Comparison of ENCODE assay signal across 21 cellular contexts in the genomic region with DNA sequence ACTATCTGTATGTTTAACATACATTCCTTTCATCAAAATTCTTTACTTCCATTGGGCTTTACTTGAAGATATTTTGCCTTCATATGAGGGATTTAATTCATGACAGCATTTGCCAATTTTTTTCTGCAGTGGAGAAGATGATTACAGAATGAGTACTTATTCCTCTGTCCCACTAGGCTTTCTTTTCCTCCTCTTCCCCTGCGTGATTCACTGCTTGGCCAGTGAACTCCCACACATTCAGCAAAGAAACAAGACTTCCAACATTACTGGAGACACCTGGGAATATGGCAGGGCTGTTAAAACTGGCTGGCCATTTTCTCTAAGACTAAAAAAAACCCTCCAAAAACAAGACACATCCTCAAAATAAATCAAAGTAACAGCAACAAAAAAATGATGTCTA.
DNase-seq lines count a peak whose midpoint lies in the region; ATAC-seq and TF ChIP-seq lines count a peak whose summit lies in the region.
"Had no signal": no experiment of that assay in that cellular context is flagged by ENCODE, and none has a peak within 500 bp of the region (broad histone marks: within the 10 kb centered on the region; RNA-seq: fewer than 3 reads in every experiment).

No MANE protein-coding gene starts in this region.

- H3K36me3 ChIP-seq in ACC112 (ENCODE audit: insufficient read depth, low read length) = no peaks in the 10 kb centered on the region
- H3K36me3 ChIP-seq in brain microvascular endothelial cell (replicated peaks) = no peaks in the 10 kb centered on the region
- H3K36me3 ChIP-seq in psoas muscle (ENCODE audit: insufficient read depth in 1 of 2, low read depth in 1 of 2) = no peaks in the 10 kb centered on the region
- H3K36me3 ChIP-seq: left lung, upper lobe of left lung had no signal

- WGBS in psoas muscle, 3 donors = 27 to 32% (median 31%) methylated on average over 1 of the region's 1 CpG

- H3K27me3 ChIP-seq in ACC112 (ENCODE audit: insufficient read depth, low read length) = no peaks in the 10 kb centered on the region
- no peaks in the 10 kb centered on the region for H3K27me3 ChIP-seq in brain microvascular endothelial cell (replicated peaks)
- H3K27me3 ChIP-seq in psoas muscle (ENCODE audit: insufficient read depth in 3 of 3, low read length in 2 of 3) = no peaks in the 10 kb centered on the region
- H3K27me3 ChIP-seq: left lung, upper lobe of left lung had no signal

- no peak for ATAC-seq in psoas muscle
- ATAC-seq: activated naive CD8-positive, alpha-beta T cell treated with anti-CD3 and anti-CD28 coated beads, Interleukin-2, amount 50 U/mL, for 24 hours; left lung; mucosa of descending colon had no signal

- no peak overlapping the region for H2AFZ ChIP-seq in ACC112 (ENCODE audit: low read length, unreplicated experiment)

- intact Hi-C loops in psoas muscle (cut with DNase I) = no loop called here

- TF ChIP-seq CTCF in brain microvascular endothelial cell (IDR thresholded peaks at IDR 0.05; ENCODE audit: low read depth, low read length, missing control alignments) (no peak), psoas muscle (IDR thresholded peaks at IDR 0.05) (no peak)

- H3K4me3 ChIP-seq in ACC112 (ENCODE audit: low read depth, low read length) (no peak overlapping the region), brain microvascular endothelial cell (ENCODE audit: low read depth, low read length) (no peak overlapping the region), psoas muscle (no peak overlapping the region)
- H3K4me3 ChIP-seq: left lung, mucosa of descending colon, upper lobe of left lung had no signal

- peaks cover 25% of the 10 kb centered on the region for H3K4me1 ChIP-seq in ACC112 (ENCODE audit: control insufficient read depth, insufficient read depth, low read length, unreplicated experiment)
- H3K4me1 ChIP-seq in psoas muscle = no peaks in the 10 kb centered on the region
- H3K4me1 ChIP-seq: left lung, upper lobe of left lung had no signal

- peak overlapping the region; percentile 28; the same call in 1 of the 2 replicates for H3K27ac ChIP-seq in ACC112 (ENCODE audit: low read depth, low read length)
- H3K27ac ChIP-seq in brain microvascular endothelial cell = no peak overlapping the region
- H3K27ac ChIP-seq in psoas muscle = no peak overlapping the region
- H3K27ac ChIP-seq: left lung, upper lobe of left lung had no signal

- no peaks in the 10 kb centered on the region for H3K79me2 ChIP-seq in ACC112 (ENCODE audit: control insufficient read depth, insufficient read depth, low read length, unreplicated experiment)

- DNase-seq in HT1080 (ENCODE audit: low read depth) = peak; percentile 43
- peak; percentile 40 for DNase-seq in brain microvascular endothelial cell
- peak; percentile 51 for DNase-seq in kidney glomerular epithelial cell (lab: John Stamatoyannopoulos, UW)
- DNase-seq in activated CD4-positive, alpha-beta T cell treated with anti-CD3 and anti-CD28 coated beads for 4 hours = no peak
- no peak for DNase-seq in psoas muscle
- no peak for DNase-seq in activated CD4-positive, CD25-positive, alpha-beta regulatory T cell (lab: John Stamatoyannopoulos, UW)
- no peak for DNase-seq in KG1 (lab: John Stamatoyannopoulos, UW)
- DNase-seq: activated CD8-positive, alpha-beta memory T cell treated with anti-CD3 and anti-CD28 coated beads, Interleukin-2, amount 50 U/mL, for 48 hours; activated effector memory CD4-positive, alpha-beta T cell treated with Interleukin-2 at 50 U/mL for 16 hours; activated naive CD8-positive, alpha-beta T cell treated with anti-CD3 and anti-CD28 coated beads, Interleukin-2, amount 50 U/mL, for 24 hours; central memory CD4-positive, alpha-beta T cell; erythroblast; GF-D8; KBM-7; left lung; mucosa of descending colon; NCI-H1048; NCI-H187 treated with DMSO at 0.1 percent for 48 hours; stimulated activated CD4-positive, alpha-beta T cell treated with anti-CD3 and anti-CD28 coated beads, Interleukin-12 subunit alpha, Interleukin-12 subunit beta, amount 100 ng/mL, for 4 hours; upper lobe of left lung had no signal

- H3K9me3 ChIP-seq in psoas muscle = no peaks in the 10 kb centered on the region
- H3K9me3 ChIP-seq: mucosa of descending colon, upper lobe of left lung had no signal

- in situ Hi-C loops in brain microvascular endothelial cell (cut with HindIII; ENCODE audit: low pct_ligation_motif_present, low sequenced_read_pairs) = no loop called here

Comparison
In these comparisons a context has a peak if more than half of its experiments do, and no peak if none do; other contexts are left out.
1. DNase-seq: peak in HT1080 (single experiment), brain microvascular endothelial cell (single experiment) and kidney glomerular epithelial cell (single experiment); none in activated CD4-positive, alpha-beta T cell treated with anti-CD3 and anti-CD28 coated beads for 4 hours (0 of 2), psoas muscle (0 of 2), activated CD4-positive, CD25-positive, alpha-beta regulatory T cell (0 of 4) and KG1 (single experiment).